In the genomic region with DNA sequence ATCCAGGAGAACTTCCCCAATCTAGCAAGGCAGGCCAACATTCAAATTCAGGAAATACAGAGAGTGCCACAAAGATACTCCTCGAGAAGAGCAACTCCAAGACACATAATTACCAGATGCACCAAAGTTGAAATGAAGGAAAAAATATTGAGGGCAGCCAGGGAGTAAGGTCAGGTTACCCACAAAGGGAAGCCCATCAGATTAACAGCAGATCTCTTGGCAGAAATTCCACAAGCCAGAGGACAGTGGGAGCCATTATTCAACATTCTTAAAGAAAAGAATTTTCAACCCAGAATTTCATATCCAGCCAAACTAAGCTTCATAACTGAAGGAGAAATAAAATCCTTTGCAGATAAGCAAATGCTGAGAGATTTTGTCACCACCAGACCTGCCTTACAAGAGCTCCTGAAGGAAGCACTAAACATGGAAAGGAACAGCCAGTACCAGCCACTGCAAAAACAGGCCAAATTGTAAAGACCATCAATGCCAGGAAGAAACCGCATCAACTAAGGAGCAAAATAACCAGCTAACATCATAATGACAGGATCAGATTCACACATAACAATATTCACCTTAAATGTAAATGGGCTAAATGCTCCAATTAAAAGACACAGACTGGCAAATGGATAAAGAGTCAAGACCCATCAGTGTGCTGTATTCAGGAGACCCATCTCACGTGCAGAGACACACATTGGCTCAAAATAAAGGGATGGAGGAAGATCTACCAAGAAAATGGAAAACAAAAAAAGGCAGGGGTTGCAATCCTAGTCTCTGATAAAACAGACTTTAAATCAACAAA, we compare ENCODE assay signal across 3 cellular contexts.
TF ChIP-seq lines count a peak whose summit lies in the region.

No MANE protein-coding gene starts in this region.

TF ChIP-seq in HEK293, 187 proteins besides CTCF, POLR2A, EP300 and RAD21:
- TF ChIP-seq ZNF529 (tag by site-specific recombination; IDR thresholded peaks at IDR 0.05; ENCODE audit: insufficient replicate concordance), result peak; percentile 51

TF ChIP-seq in K562, 482 proteins besides CTCF, POLR2A, EP300 and RAD21:
- peak; percentile 67 for TF ChIP-seq ZNF507 (tag; conservative IDR thresholded peaks at IDR 0.05)

TF ChIP-seq in HepG2, 621 proteins besides CTCF, POLR2A, EP300 and RAD21:
- peak; percentile 93 for TF ChIP-seq ZNF317 (CRISPR knock-in tag; IDR thresholded peaks at IDR 0.05)
